ENCODE assay signal across 8 cellular contexts in genomic region chr19:6066661-6067646, GRCh38. TPM values are rescaled to one million over a fixed set of nuclear protein-coding genes. Genes with fewer than 3 reads are reported as not detected.
DNase-seq lines count a peak whose midpoint lies in the region; ATAC-seq lines count a peak whose summit lies in the region.

No MANE protein-coding gene starts in this region.

- no peak overlapping the region for H4K8ac ChIP-seq in trophoblast cell (ENCODE audit: low read depth, low read length)

- no peak overlapping the region for H4K12ac ChIP-seq in trophoblast cell (ENCODE audit: low read depth, low read length)

- H2AK5ac ChIP-seq in trophoblast cell (ENCODE audit: low read length) = no peak overlapping the region

- H3K27ac ChIP-seq in ACC112 (ENCODE audit: low read depth, low read length) (peak overlapping the region; percentile 91), GM23248 (peak overlapping the region; percentile 95), trophoblast cell (ENCODE audit: low read depth, low read length) (no peak overlapping the region)

- H3F3A ChIP-seq in GM23248 (ENCODE audit: insufficient read depth) = peaks cover 34% of the 10 kb centered on the region

- H2BK120ac ChIP-seq in trophoblast cell (ENCODE audit: insufficient read depth, low read length, poor library complexity) = no peak overlapping the region

- 8 to 9% methylated on average over 18 of the region's 18 CpGs for WGBS in GM23248 (ENCODE audit: low coverage in 1 of 2, low lambda C conversion rate in 2 of 2, missing lambda C conversion rate in 2 of 2), 2 experiments
- no CpG with 5 or more reads among the region's 18 CpGs for WGBS in trophoblast cell (ENCODE audit: extremely low coverage, insufficient coverage, insufficient read length)

- H3K4me2 ChIP-seq in GM23248 (ENCODE audit: unreplicated experiment) (peak overlapping the region; percentile 34), trophoblast cell (ENCODE audit: low read length) (no peak overlapping the region)

- H3K27me3 ChIP-seq in ACC112 (ENCODE audit: insufficient read depth, low read length) (no peaks in the 10 kb centered on the region), GM23248 (replicated peaks; ENCODE audit: insufficient read depth) (no peaks in the 10 kb centered on the region), trophoblast cell (ENCODE audit: insufficient read depth, low read length) (no peaks in the 10 kb centered on the region)

- H2AFZ ChIP-seq in ACC112 (ENCODE audit: low read length, unreplicated experiment) (no peak overlapping the region), GM23248 (no peak overlapping the region), trophoblast cell (ENCODE audit: insufficient read depth, low read length, poor library complexity) (no peak overlapping the region)

- H3K14ac ChIP-seq in trophoblast cell (ENCODE audit: low read length) = no peak overlapping the region

- H3K36me3 ChIP-seq in ACC112 (ENCODE audit: insufficient read depth, low read length) (no peaks in the 10 kb centered on the region), GM23248 (ENCODE audit: low read depth) (no peaks in the 10 kb centered on the region), trophoblast cell (ENCODE audit: control insufficient read depth in 1 of 2, insufficient read depth in 2 of 2, low read length in 2 of 2) (no peaks in the 10 kb centered on the region)

- H3K9me3 ChIP-seq in GM23248 (ENCODE audit: low read depth) = no peaks in the 10 kb centered on the region
- peaks cover 5% of the 10 kb centered on the region for H3K9me3 ChIP-seq in trophoblast cell (ENCODE audit: insufficient read depth, low read depth, low read length)

- H4K20me1 ChIP-seq in GM23248 (ENCODE audit: insufficient read depth) = no peaks in the 10 kb centered on the region

- in situ Hi-C loops in GM23248 (cut with MboI) = no loop called here

- peaks cover 2% of the 10 kb centered on the region for H3K79me2 ChIP-seq in ACC112 (ENCODE audit: control insufficient read depth, insufficient read depth, low read length, unreplicated experiment)
- H3K79me2 ChIP-seq in GM23248 (ENCODE audit: insufficient read depth) = 0 out of 2 replicates have a peak, but pooled peaks cover 3% of the 10 kb centered on the region
- no peaks in the 10 kb centered on the region for H3K79me2 ChIP-seq in trophoblast cell (ENCODE audit: control insufficient read depth, insufficient read depth, low read length, poor library complexity)

- no peak overlapping the region for H3K4ac ChIP-seq in trophoblast cell (ENCODE audit: low read depth, low read length)

- H3K4me3 ChIP-seq in ACC112 (ENCODE audit: low read depth, low read length) (no peak overlapping the region), GM23248 (0 out of 2 replicates have a peak overlapping the region, but pooled peaks have one; percentile 3), trophoblast cell (ENCODE audit: low read depth, low read length) (no peak overlapping the region)

- H3K4me1 ChIP-seq in ACC112 (ENCODE audit: control insufficient read depth, insufficient read depth, low read length, unreplicated experiment) = peaks cover 37% of the 10 kb centered on the region
- peaks cover 53% of the 10 kb centered on the region for H3K4me1 ChIP-seq in GM23248 (ENCODE audit: insufficient read depth)
- H3K4me1 ChIP-seq in trophoblast cell (ENCODE audit: control insufficient read depth in 1 of 2, insufficient read depth in 2 of 2, low read length in 2 of 2) = peaks cover 0 to 2% of the 10 kb centered on the region in 2 experiments

- H3K23ac ChIP-seq in trophoblast cell (ENCODE audit: low read length) = no peak overlapping the region

- intact Hi-C loops in left cardiac atrium (cut with DNase I) = loop anchor here in 1 of 2 donors (2.0 to 10.0 kb wide), 2 partner anchors 26 to 208 kb away; partner anchors contain the start of gene MLLT1

- no peaks in the 10 kb centered on the region for H3K9me2 ChIP-seq in GM23248 (ENCODE audit: insufficient read depth)

- no peak overlapping the region for H2BK5ac ChIP-seq in trophoblast cell (ENCODE audit: low read depth, low read length, poor library complexity)

- no peak overlapping the region for H3K18ac ChIP-seq in trophoblast cell (ENCODE audit: low read length)

- H3K79me1 ChIP-seq in trophoblast cell (ENCODE audit: low read length) = no peaks in the 10 kb centered on the region

- ATAC-seq in left cardiac atrium = peak; percentile 77 to 85
- no peak for ATAC-seq in GM21825 (IDR thresholded peaks at IDR 0.05; ENCODE audit: unreplicated experiment)

- H3K9ac ChIP-seq in GM23248 (peak overlapping the region; percentile 82), trophoblast cell (ENCODE audit: low read length) (no peak overlapping the region)

- no peak overlapping the region for H4K91ac ChIP-seq in trophoblast cell (ENCODE audit: low read depth, low read length)

- no peak overlapping the region for H2BK12ac ChIP-seq in trophoblast cell (ENCODE audit: low read length)

- peak; percentile 99 for DNase-seq in GM23248
- DNase-seq in NCI-H446 treated with DMSO at 0.1 percent for 48 hours (lab: John Stamatoyannopoulos, UW) = peak; percentile 83
- peak; percentile 97 for DNase-seq in astrocyte of the hippocampus (ENCODE audit: low read depth, low spot score)
- peak; percentile 99 for DNase-seq in left cardiac atrium
- DNase-seq in trophoblast cell = peak; percentile 91 to 98
- no peak for DNase-seq in H4 (ENCODE audit: low spot score)

RNA-seq across cellular contexts. Expression of gene RFX2, which starts 43.3 kb away (rescaled TPM):
- total RNA-seq in GM23248 (2014; rRNA removed; shearing (Covaris generic)) = 10.2 and 13.1 TPM in 2 replicates
- polyA plus RNA-seq in GM23248 (2016; fragmentation: Nextera tagmentation; extraction: Ambion mirVana) = 11.3 and 11.7 TPM in 2 replicates
- total RNA-seq in left cardiac atrium = 10 to 100 TPM; 10.5 to 11.5 TPM
- 2.4 and 2.9 TPM in 2 replicates for polyA plus RNA-seq in trophoblast cell (2013)
- 4.9 and 5.7 TPM in 2 replicates for total RNA-seq in H4 (2014; rRNA removed; shearing (Covaris generic))
